In genomic region chr3:90024986-90025385, GRCh38 we compare ENCODE assay signal across 26 cellular contexts.
"Had no signal": no experiment of that assay in that cellular context is flagged by ENCODE, and none has a peak within 500 bp of the region (broad histone marks: within the 10 kb centered on the region; RNA-seq: fewer than 3 reads in every experiment).

No MANE protein-coding gene starts in this region.

- H3K27ac ChIP-seq: epithelial cell of prostate, esophagus squamous epithelium, foreskin keratinocyte, hepatocyte, neutrophil, ovary, right atrium auricular region, sigmoid colon, skin epidermis, stomach, thoracic aorta, transverse colon had no signal

- H3K4me1 Mint-ChIP-seq: naive thymus-derived CD4-positive, alpha-beta T cell; stimulated activated naive B cell treated with anti-CD40 and anti-IgM and Interleukin-4, amounts not matched to agents 10 μg/mL and 1 μg/mL and 100 μg/mL, for 72 hours had no signal

- H3K36me3 Mint-ChIP-seq: naive thymus-derived CD4-positive, alpha-beta T cell; stimulated activated naive B cell treated with anti-CD40 and anti-IgM and Interleukin-4, amounts not matched to agents 10 μg/mL and 1 μg/mL and 100 μg/mL, for 72 hours had no signal

- H3K27me3 Mint-ChIP-seq: naive thymus-derived CD4-positive, alpha-beta T cell; stimulated activated naive B cell treated with anti-CD40 and anti-IgM and Interleukin-4, amounts not matched to agents 10 μg/mL and 1 μg/mL and 100 μg/mL, for 72 hours had no signal

- H3K36me3 ChIP-seq: esophagus squamous epithelium, neutrophil, ovary, right atrium auricular region, sigmoid colon, stomach, thoracic aorta, transverse colon had no signal

- H3K27me3 ChIP-seq: esophagus squamous epithelium, foreskin keratinocyte, hepatocyte, neutrophil, ovary, right atrium auricular region, sigmoid colon, stomach, transverse colon had no signal

- H3K4me1 ChIP-seq: esophagus squamous epithelium, foreskin keratinocyte, right atrium auricular region, stomach, transverse colon had no signal

- ATAC-seq: foreskin keratinocyte; left colon; left ventricle myocardium superior; naive thymus-derived CD4-positive, alpha-beta T cell; stimulated activated naive B cell treated with anti-CD40 and anti-IgM and Interleukin-4, amounts not matched to agents 10 μg/mL and 1 μg/mL and 100 μg/mL, for 72 hours had no signal

- H2AFZ ChIP-seq: hepatocyte had no signal

- H3K4me2 ChIP-seq: hepatocyte had no signal

- H3K4me3 Mint-ChIP-seq: naive thymus-derived CD4-positive, alpha-beta T cell; nephron progenitor cell; stimulated activated naive B cell treated with anti-CD40 and anti-IgM and Interleukin-4, amounts not matched to agents 10 μg/mL and 1 μg/mL and 100 μg/mL, for 72 hours had no signal

- H3K79me2 ChIP-seq: hepatocyte had no signal

- H3K27ac Mint-ChIP-seq: naive thymus-derived CD4-positive, alpha-beta T cell; stimulated activated naive B cell treated with anti-CD40 and anti-IgM and Interleukin-4, amounts not matched to agents 10 μg/mL and 1 μg/mL and 100 μg/mL, for 72 hours had no signal

- H3K4me3 ChIP-seq: esophagus squamous epithelium, hepatocyte, lung, ovary, right atrium auricular region, sigmoid colon, skin epidermis, stomach, thoracic aorta, transverse colon had no signal

- H3K9me3 ChIP-seq: esophagus squamous epithelium, neutrophil, ovary, right atrium auricular region, sigmoid colon, stomach, thoracic aorta, transverse colon had no signal

- DNase-seq: effector memory CD4-positive, alpha-beta T cell; esophagus squamous epithelium; head of caudate nucleus; kidney; left colon; left ventricle myocardium superior; mesenchymal stem cell; naive thymus-derived CD4-positive, alpha-beta T cell; nephron progenitor cell; ovary; sigmoid colon; stimulated activated CD4-positive, alpha-beta T cell treated with anti-CD3 and anti-CD28 coated beads, Interleukin-2, amount 100 ng/mL, for 24 hours; stimulated activated CD4-positive, alpha-beta T cell treated with anti-CD3 and anti-CD28 coated beads, Interleukin-4, amount 100 ng/mL, for 4 hours; stimulated activated naive B cell treated with anti-CD40 and anti-IgM and Interleukin-4, amounts not matched to agents 10 μg/mL and 1 μg/mL and 100 μg/mL, for 72 hours; stomach; substantia nigra; transverse colon had no signal

- FAIRE-seq: endometrium, kidney had no signal
